2 cellular contexts compared by ENCODE assay signal in the genomic region with DNA sequence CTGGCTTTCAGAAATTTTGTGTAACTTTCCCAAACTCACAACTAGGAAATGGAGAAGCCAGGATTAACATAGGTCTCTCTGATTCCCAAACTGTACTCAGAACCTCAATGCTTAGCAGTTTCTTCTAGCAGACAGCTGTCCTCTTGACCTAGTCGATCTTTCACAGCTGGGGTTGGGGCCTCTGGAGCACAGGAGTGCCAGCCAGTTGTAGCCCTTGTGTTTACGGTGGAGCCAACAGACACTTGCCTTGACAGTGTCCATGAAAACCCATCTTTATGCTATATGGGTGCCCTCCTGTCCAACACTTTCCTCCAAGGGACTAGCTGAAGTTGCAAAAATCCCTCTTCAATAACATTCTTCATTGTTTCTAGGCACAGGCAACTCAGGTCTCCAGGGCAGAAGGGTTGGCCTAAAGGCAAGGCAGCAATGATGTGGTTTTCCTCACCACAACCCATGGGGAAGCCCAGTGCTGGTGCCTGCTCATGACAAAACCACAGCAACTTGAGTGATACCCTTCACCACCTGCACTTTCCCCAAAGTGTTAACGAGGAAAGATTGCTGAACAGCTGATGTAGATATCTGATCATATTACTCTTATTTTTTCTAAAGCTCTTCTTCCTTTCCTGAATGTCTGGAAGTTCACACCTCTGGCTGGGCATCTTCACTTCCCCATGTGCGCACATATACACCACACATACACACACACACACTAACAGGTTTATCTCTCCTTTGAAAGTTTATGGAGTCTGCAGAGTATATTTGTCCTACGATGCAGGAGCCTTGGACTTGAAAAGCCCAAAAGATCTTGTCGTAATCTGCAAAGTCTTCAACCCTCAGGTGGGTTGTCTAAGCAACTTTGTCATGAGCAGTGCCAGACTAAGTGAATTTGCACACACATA.
TF ChIP-seq lines count a peak whose summit lies in the region.

No MANE protein-coding gene starts in this region.

TF ChIP-seq in GM12891, 5 proteins besides CTCF, POLR2A, EP300 and RAD21 (continued from another document):
- TF ChIP-seq PAX5 (IDR thresholded peaks at IDR 0.05; ENCODE audit: insufficient read depth, low read length, severe bottlenecking): no peak
TF ChIP-seq in GM12891: peak in this region for 0.

TF ChIP-seq in HepG2, 621 proteins besides CTCF, POLR2A, EP300 and RAD21 (continued from another document):
- no peak for TF ChIP-seq JUN (CRISPR knock-in tag; IDR thresholded peaks at IDR 0.05)
- no peak for TF ChIP-seq ZMYM2 (CRISPR knock-in tag; IDR thresholded peaks at IDR 0.05)
- no peak for TF ChIP-seq MAFK (conservative IDR thresholded peaks at IDR 0.05 in 1 of 2, IDR thresholded peaks at IDR 0.05 in 1 of 2; ENCODE audit: low read length in 2 of 2)
- no peak for TF ChIP-seq ZBTB42 (CRISPR knock-in tag; IDR thresholded peaks at IDR 0.05)
- TF ChIP-seq, protein P1, sequence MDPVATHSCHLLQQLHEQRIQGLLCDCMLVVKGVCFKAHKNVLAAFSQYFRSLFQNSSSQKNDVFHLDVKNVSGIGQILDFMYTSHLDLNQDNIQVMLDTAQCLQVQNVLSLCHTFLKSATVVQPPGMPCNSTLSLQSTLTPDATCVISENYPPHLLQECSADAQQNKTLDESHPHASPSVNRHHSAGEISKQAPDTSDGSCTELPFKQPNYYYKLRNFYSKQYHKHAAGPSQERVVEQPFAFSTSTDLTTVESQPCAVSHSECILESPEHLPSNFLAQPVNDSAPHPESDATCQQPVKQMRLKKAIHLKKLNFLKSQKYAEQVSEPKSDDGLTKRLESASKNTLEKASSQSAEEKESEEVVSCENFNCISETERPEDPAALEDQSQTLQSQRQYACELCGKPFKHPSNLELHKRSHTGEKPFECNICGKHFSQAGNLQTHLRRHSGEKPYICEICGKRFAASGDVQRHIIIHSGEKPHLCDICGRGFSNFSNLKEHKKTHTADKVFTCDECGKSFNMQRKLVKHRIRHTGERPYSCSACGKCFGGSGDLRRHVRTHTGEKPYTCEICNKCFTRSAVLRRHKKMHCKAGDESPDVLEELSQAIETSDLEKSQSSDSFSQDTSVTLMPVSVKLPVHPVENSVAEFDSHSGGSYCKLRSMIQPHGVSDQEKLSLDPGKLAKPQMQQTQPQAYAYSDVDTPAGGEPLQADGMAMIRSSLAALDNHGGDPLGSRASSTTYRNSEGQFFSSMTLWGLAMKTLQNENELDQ (CRISPR knock-in tag; IDR thresholded peaks at IDR 0.05; ENCODE audit: borderline replicate concordance): no peak
- no peak for TF ChIP-seq FLYWCH1 (CRISPR knock-in tag; IDR thresholded peaks at IDR 0.05)
- no peak for TF ChIP-seq RFX1 (IDR thresholded peaks at IDR 0.05)
- TF ChIP-seq, protein P2, sequence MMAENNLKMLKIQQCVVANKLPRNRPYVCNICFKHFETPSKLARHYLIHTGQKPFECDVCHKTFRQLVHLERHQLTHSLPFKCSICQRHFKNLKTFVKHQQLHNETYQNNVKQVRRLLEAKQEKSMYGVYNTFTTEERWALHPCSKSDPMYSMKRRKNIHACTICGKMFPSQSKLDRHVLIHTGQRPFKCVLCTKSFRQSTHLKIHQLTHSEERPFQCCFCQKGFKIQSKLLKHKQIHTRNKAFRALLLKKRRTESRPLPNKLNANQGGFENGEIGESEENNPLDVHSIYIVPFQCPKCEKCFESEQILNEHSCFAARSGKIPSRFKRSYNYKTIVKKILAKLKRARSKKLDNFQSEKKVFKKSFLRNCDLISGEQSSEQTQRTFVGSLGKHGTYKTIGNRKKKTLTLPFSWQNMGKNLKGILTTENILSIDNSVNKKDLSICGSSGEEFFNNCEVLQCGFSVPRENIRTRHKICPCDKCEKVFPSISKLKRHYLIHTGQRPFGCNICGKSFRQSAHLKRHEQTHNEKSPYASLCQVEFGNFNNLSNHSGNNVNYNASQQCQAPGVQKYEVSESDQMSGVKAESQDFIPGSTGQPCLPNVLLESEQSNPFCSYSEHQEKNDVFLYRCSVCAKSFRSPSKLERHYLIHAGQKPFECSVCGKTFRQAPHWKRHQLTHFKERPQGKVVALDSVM (CRISPR knock-in tag; IDR thresholded peaks at IDR 0.05): no peak
- TF ChIP-seq ZFP36L1 (CRISPR knock-in tag; IDR thresholded peaks at IDR 0.05): no peak
- TF ChIP-seq ZNF251 (CRISPR knock-in tag; IDR thresholded peaks at IDR 0.05): no peak
- TF ChIP-seq ZFP41 (CRISPR knock-in tag; IDR thresholded peaks at IDR 0.05; ENCODE audit: borderline replicate concordance): no peak
- TF ChIP-seq MBNL3 (CRISPR knock-in tag; conservative IDR thresholded peaks at IDR 0.05): no peak
- no peak for TF ChIP-seq ZBTB7B (CRISPR knock-in tag; IDR thresholded peaks at IDR 0.05)
TF ChIP-seq in HepG2: peak in this region for 0.
